ENCODE assay signal across 30 cellular contexts in the genomic region with DNA sequence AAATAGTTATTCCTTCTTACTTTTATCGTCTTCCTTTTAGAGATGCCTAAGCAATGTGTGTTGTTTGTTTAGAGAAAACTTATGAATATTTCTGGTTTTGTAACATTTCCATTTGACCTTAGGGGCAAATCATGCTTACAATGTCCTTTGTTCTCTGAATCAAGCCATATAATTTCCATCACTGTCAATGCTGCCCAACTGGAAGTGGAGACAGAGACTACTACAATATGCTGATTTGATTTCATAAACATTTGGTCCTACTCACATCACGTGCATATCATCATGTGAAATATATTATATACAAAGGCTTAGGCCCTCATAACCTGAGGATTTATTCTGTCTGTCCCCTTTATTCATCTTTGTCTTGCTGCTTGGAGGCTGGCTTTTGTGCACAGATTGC.
"Had no signal": no experiment of that assay in that cellular context is flagged by ENCODE, and none has a peak within 500 bp of the region (broad histone marks: within the 10 kb centered on the region; RNA-seq: fewer than 3 reads in every experiment).

No MANE protein-coding gene starts in this region.

- DNase-seq: Kasumi-1, MG63, NCI-H1048, NCI-H1092 treated with DMSO at 0.1 percent for 48 hours, NCI-H1105 treated with DMSO at 0.1 percent for 48 hours, NCI-H1436, NCI-H146, NCI-H1694, NCI-H187, NCI-H1930, NCI-H2029 treated with DMSO at 0.1 percent for 48 hours, NCI-H2081 treated with DMSO at 0.1 percent for 48 hours, NCI-H2107, NCI-H2171, NCI-H226, NCI-H446 treated with DMSO at 0.1 percent for 48 hours, NCI-H510A, NCI-H524, NCI-H526, NCI-H69, NCI-H748 treated with DMSO at 0.1 percent for 48 hours, NCI-H82, PC-9, Right ventricle myocardium superior, SHP77 treated with DMSO at 0.1 percent for 48 hours had no signal

- ATAC-seq: Panc1, SK-N-SH treated with all-trans-retinoic acid at 6 μM for 48 hours had no signal

- H3K27ac ChIP-seq: PC-9, RWPE1, SJSA1, SK-N-MC had no signal
